ENCODE assay signal across 7 cellular contexts in genomic region chr19:52723907-52724598, GRCh38. TPM values are rescaled to one million over a fixed set of nuclear protein-coding genes. Genes with fewer than 3 reads are reported as not detected.
DNase-seq lines count a peak whose midpoint lies in the region; TF ChIP-seq lines count a peak whose summit lies in the region.
"Not testable (repeated sequence)": the region's sequence is repeated elsewhere in the genome, so short reads cannot be mapped to it uniquely, and the experiment has no call there.

No MANE protein-coding gene starts in this region.

- not testable (repeated sequence) for H3F3A ChIP-seq in smooth muscle cell (ENCODE audit: low read depth)

- peaks cover 33% of the 10 kb centered on the region for H3K79me2 ChIP-seq in smooth muscle cell (ENCODE audit: low read depth)

- TF ChIP-seq CTCF in fibroblast of villous mesenchyme (IDR thresholded peaks at IDR 0.05; ENCODE audit: insufficient read depth, low read depth, low read length); mesothelial cell of epicardium (IDR thresholded peaks at IDR 0.05; ENCODE audit: unreplicated experiment); smooth muscle cell (IDR thresholded peaks at IDR 0.05; ENCODE audit: borderline replicate concordance, insufficient read depth, poor library complexity, severe bottlenecking): not testable (repeated sequence)

- peak overlapping the region; percentile 46 for H3K27ac ChIP-seq in HUES48 (ENCODE audit: low read depth, low read length)
- peak overlapping the region; percentile 75 for H3K27ac ChIP-seq in smooth muscle cell (ENCODE audit: low read depth)

- H3K9me3 Mint-ChIP-seq in mesothelial cell of epicardium = not testable (repeated sequence)

- peaks cover 26% of the 10 kb centered on the region for H3K36me3 ChIP-seq in HUES48 (ENCODE audit: control insufficient read depth, insufficient read depth, low read length)
- H3K36me3 ChIP-seq in smooth muscle cell (ENCODE audit: low read depth) = not testable (repeated sequence)

- H2AFZ ChIP-seq in smooth muscle cell (ENCODE audit: low read depth) = not testable (repeated sequence)

- H3K9me3 ChIP-seq in HUES48 (ENCODE audit: control insufficient read depth, insufficient read depth, low read length); smooth muscle cell (replicated peaks; ENCODE audit: low read depth): not testable (repeated sequence)

- H4K20me1 ChIP-seq in smooth muscle cell (ENCODE audit: low read depth) = not testable (repeated sequence)

- H3K27ac Mint-ChIP-seq in mesothelial cell of epicardium = peak overlapping the region; percentile 62

- peaks cover 36% of the 10 kb centered on the region for H3K36me3 Mint-ChIP-seq in mesothelial cell of epicardium

- H3K9ac ChIP-seq in HUES48 (ENCODE audit: low read depth, low read length); smooth muscle cell (ENCODE audit: low read depth): not testable (repeated sequence)

- not testable (repeated sequence) for H3K27me3 Mint-ChIP-seq in mesothelial cell of epicardium (ENCODE audit: low read depth)

- not testable (repeated sequence) for H3K4me3 ChIP-seq in HUES48 (ENCODE audit: low read depth, low read length); fibroblast of villous mesenchyme (ENCODE audit: low read depth, low read length); smooth muscle cell

- H3K27me3 ChIP-seq in HUES48 (ENCODE audit: control insufficient read depth, insufficient read depth, low read length); smooth muscle cell (ENCODE audit: low read depth): not testable (repeated sequence)

- not testable (repeated sequence) for H3K4me3 Mint-ChIP-seq in mesothelial cell of epicardium

- H3K4me1 Mint-ChIP-seq in mesothelial cell of epicardium = peaks cover 35% of the 10 kb centered on the region

- DNase-seq in SK-N-DZ (ENCODE audit: low spot score) (peak; percentile 43), amniotic epithelial cell (ENCODE audit: low read depth) (peak; percentile 39), fibroblast of villous mesenchyme (ENCODE audit: low read depth) (peak; percentile 65), kidney tubule cell (ENCODE audit: low spot score) (peak; percentile 43)
- not testable (repeated sequence) for DNase-seq in mesothelial cell of epicardium (ENCODE audit: low spot score in 2 of 2, unreplicated experiment in 2 of 2); smooth muscle cell (lab: John Stamatoyannopoulos, UW; ENCODE audit: unreplicated experiment)

- not testable (repeated sequence) for H3K4me1 ChIP-seq in HUES48 (ENCODE audit: control insufficient read depth, insufficient read depth, low read length); smooth muscle cell (ENCODE audit: low read depth)

- H3K4me2 ChIP-seq in smooth muscle cell = peak overlapping the region; percentile 60

- WGBS in smooth muscle cell (ENCODE audit: low lambda C conversion rate) = 23% methylated on average over 9 of the region's 9 CpGs

RNA-seq across cellular contexts. Expression of gene ZNF611, which starts 10.8 kb away (rescaled TPM):
- 6.5 and 9.1 TPM in 2 replicates for polyA plus RNA-seq in SK-N-DZ (2014; cell fraction: cytosol; rRNA removed)
- 4.4 and 5.1 TPM in 2 replicates for polyA plus RNA-seq in SK-N-DZ (2014; cell fraction: nucleus; rRNA removed)
- total RNA-seq in fibroblast of villous mesenchyme (10.0 and 13.4 TPM in 2 replicates), mesothelial cell of epicardium (26.7 to 29.6 TPM (median 29.0 TPM) in 3 replicates), smooth muscle cell (15.3 and 19.0 TPM in 2 replicates)
- polyA plus RNA-seq in smooth muscle cell = 7.7 and 10.1 TPM in 2 replicates
